Comparison of ENCODE assay signal across 10 cellular contexts in genomic region chr14:88323086-88323519, GRCh38. TPM values are rescaled to one million over a fixed set of nuclear protein-coding genes. Genes with fewer than 3 reads are reported as not detected.
A peak's percentile ranks its signal among the peaks of the same experiment; 100 is the strongest.
DNase-seq lines count a peak whose midpoint lies in the region; ATAC-seq and TF ChIP-seq lines count a peak whose summit lies in the region.
"Had no signal": no experiment of that assay in that cellular context is flagged by ENCODE, and none has a peak within 500 bp of the region (broad histone marks: within the 10 kb centered on the region; RNA-seq: fewer than 3 reads in every experiment).

Gene KCNK10, minus strand, starts transcription at chr14:88323269. Its CDS starts 471 bp downstream, at chr14:88322798.

- H3K27me3 ChIP-seq in CD8-positive, alpha-beta memory T cell (ENCODE audit: insufficient read depth, low read length, poor library complexity, severe bottlenecking) = peaks cover 6% of the 10 kb centered on the region
- peaks cover 92% of the 10 kb centered on the region for H3K27me3 ChIP-seq in neural progenitor cell

- H3K9me3 ChIP-seq in CD8-positive, alpha-beta memory T cell (ENCODE audit: low read length) = no peaks in the 10 kb centered on the region
- no peaks in the 10 kb centered on the region for H3K9me3 ChIP-seq in neural progenitor cell (ENCODE audit: low read depth)

- H3K4me1 ChIP-seq in CD8-positive, alpha-beta memory T cell (ENCODE audit: insufficient read depth, low read length) = no peaks in the 10 kb centered on the region
- H3K4me1 ChIP-seq in neural progenitor cell = peaks cover 39% of the 10 kb centered on the region

- H3K27ac Mint-ChIP-seq in CD8-positive, alpha-beta memory T cell = no peak within 1 kb of the TSS
- H3K27ac Mint-ChIP-seq in chondrocyte (ENCODE audit: unreplicated experiment) (no peak within 1 kb of the TSS), neural progenitor cell (peak within 1 kb of the TSS; percentile 98)

- H3K79me2 ChIP-seq in neural progenitor cell (ENCODE audit: low read depth) = peaks cover 5% of the 10 kb centered on the region

- ATAC-seq in GM19351 (IDR thresholded peaks at IDR 0.05; ENCODE audit: unreplicated experiment) (peak; percentile 36), HG03439 (IDR thresholded peaks at IDR 0.05; ENCODE audit: unreplicated experiment) (peak; percentile 28)

- no peaks in the 10 kb centered on the region for H4K20me1 ChIP-seq in neural progenitor cell (ENCODE audit: low read depth)

- CTCF ChIA-PET in CD8-positive, alpha-beta memory T cell (lab: Charles Lee) = no interaction called here

- H3K27me3 Mint-ChIP-seq in CD8-positive, alpha-beta memory T cell = peaks cover 34 to 45% of the 10 kb centered on the region in 2 donors
- H3K27me3 Mint-ChIP-seq in chondrocyte (ENCODE audit: low read depth) (peaks cover 44% of the 10 kb centered on the region), neural progenitor cell (ENCODE audit: insufficient read depth, low read depth) (peaks cover 25% of the 10 kb centered on the region)

- H3K9me3 Mint-ChIP-seq in CD8-positive, alpha-beta memory T cell = peaks cover 0 to 6% (median 0%) of the 10 kb centered on the region in 5 donors
- H3K9me3 Mint-ChIP-seq in chondrocyte (ENCODE audit: low read depth) (no peaks in the 10 kb centered on the region), neural progenitor cell (peaks cover 4% of the 10 kb centered on the region)

- peaks cover 0 to 5% (median 0%) of the 10 kb centered on the region in 3 donors for H3K4me1 Mint-ChIP-seq in CD8-positive, alpha-beta memory T cell
- H3K4me1 Mint-ChIP-seq in chondrocyte (ENCODE audit: low read depth) (peaks cover 11% of the 10 kb centered on the region), neural progenitor cell (peaks cover 33% of the 10 kb centered on the region)

- DNase-seq in CD8-positive, alpha-beta memory T cell = no peak
- DNase-seq in chondrocyte (ENCODE audit: low spot score) (no peak), neural progenitor cell (ENCODE audit: low spot score) (peak; percentile 71), GDM1 (lab: John Stamatoyannopoulos, UW) (no peak)
- no peak for DNase-seq in stimulated activated CD4-positive, alpha-beta T cell treated with anti-CD3 and anti-CD28 coated beads, Interleukin-2, amount 100 ng/mL, for 48 hours
- DNase-seq in activated CD4-positive, alpha-beta T cell treated with anti-CD3 and anti-CD28 coated beads for 4 hours = no peak

- TF ChIP-seq CTCF in chondrocyte (IDR thresholded peaks at IDR 0.05) (no peak), neural progenitor cell (IDR thresholded peaks at IDR 0.05) (no peak)

- H2AFZ ChIP-seq in neural progenitor cell (replicated peaks) = peak within 1 kb of the TSS; percentile 96

- POLR2A ChIA-PET in CD8-positive, alpha-beta memory T cell (lab: Charles Lee) = no interaction called here

- H3K27ac ChIP-seq in CD8-positive, alpha-beta memory T cell (ENCODE audit: low read depth, low read length) = no peak within 1 kb of the TSS
- H3K27ac ChIP-seq in neural progenitor cell = no peak within 1 kb of the TSS

- peak within 1 kb of the TSS in 5 of 7 donors; percentile 22 to 54 (median 33) for H3K4me3 Mint-ChIP-seq in CD8-positive, alpha-beta memory T cell
- H3K4me3 Mint-ChIP-seq in chondrocyte (ENCODE audit: unreplicated experiment) (peak within 1 kb of the TSS; percentile 64), neural progenitor cell (peak within 1 kb of the TSS; percentile 94)

- H3K4me3 ChIP-seq in CD8-positive, alpha-beta memory T cell (ENCODE audit: low read length) = no peak within 1 kb of the TSS
- peak within 1 kb of the TSS; percentile 88 for H3K4me3 ChIP-seq in neural progenitor cell

- peak within 1 kb of the TSS; percentile 50 for H3K9ac ChIP-seq in neural progenitor cell

- no peaks in the 10 kb centered on the region for H3K36me3 Mint-ChIP-seq in CD8-positive, alpha-beta memory T cell
- H3K36me3 Mint-ChIP-seq in chondrocyte (ENCODE audit: low read depth) = no peaks in the 10 kb centered on the region
- H3K36me3 Mint-ChIP-seq in neural progenitor cell = peaks cover 2% of the 10 kb centered on the region

- H3K4me2 ChIP-seq in neural progenitor cell = peak within 1 kb of the TSS; percentile 99

- H3F3A ChIP-seq in neural progenitor cell (ENCODE audit: low read depth) = peaks cover 19% of the 10 kb centered on the region

- no peaks in the 10 kb centered on the region for H3K36me3 ChIP-seq in CD8-positive, alpha-beta memory T cell (ENCODE audit: insufficient read depth, low read length)
- H3K36me3 ChIP-seq in neural progenitor cell = no peaks in the 10 kb centered on the region

RNA-seq across cellular contexts. Expression of gene KCNK10, which starts in this region (rescaled TPM):
- total RNA-seq in CD8-positive, alpha-beta memory T cell = not detected
- not detected for polyA plus RNA-seq in CD8-positive, alpha-beta memory T cell
- total RNA-seq in chondrocyte = not detected in 3 replicates
- 6.9 and 11.0 TPM in 2 replicates for total RNA-seq in neural progenitor cell (ENCODE audit: low replicate concordance)
- total RNA-seq: LHCN-M2, lung microvascular endothelial cell had no signal

Comparison
In these comparisons a context has a peak if more than half of its experiments do, and no peak if none do; other contexts are left out.
1. H3K4me3 Mint-ChIP-seq: peak in every context shown above with its lines; median percentile 94 in neural progenitor cell; 64 in chondrocyte; 33 in CD8-positive, alpha-beta memory T cell.